ENCODE assay signal across 20 cellular contexts in genomic region chr16:85323230-85323960, GRCh38.
DNase-seq lines count a peak whose midpoint lies in the region; ATAC-seq and TF ChIP-seq lines count a peak whose summit lies in the region.
"Had no signal": no experiment of that assay in that cellular context is flagged by ENCODE, and none has a peak within 500 bp of the region (broad histone marks: within the 10 kb centered on the region; RNA-seq: fewer than 3 reads in every experiment).

No MANE protein-coding gene starts in this region.

- peaks cover 22% of the 10 kb centered on the region for H3K4me1 ChIP-seq in GM23338 (ENCODE audit: insufficient read depth)
- H3K4me1 ChIP-seq in adrenal gland (replicated peaks in 1 of 2): peaks cover 26 to 38% of the 10 kb centered on the region in 2 donors
- H3K4me1 ChIP-seq in right lobe of liver: peaks cover 0 to 20% (median 13%) of the 10 kb centered on the region in 4 donors
- H3K4me1 ChIP-seq in skeletal muscle tissue (ENCODE audit: control insufficient read depth in 3 of 3, insufficient read depth in 3 of 3, low read length in 3 of 3): peaks cover 31 to 37% (median 34%) of the 10 kb centered on the region in 3 donors
- no peaks in the 10 kb centered on the region; the same call in 1 of the 2 replicates for H3K4me1 ChIP-seq in Caco-2

- POLR2A ChIA-PET in Caco-2 (lab: Charles Lee): no interaction called here

- H3K9me3 ChIP-seq in adrenal gland (replicated peaks in 1 of 3): no peaks in the 10 kb centered on the region
- H3K9me3 ChIP-seq in right lobe of liver: no peaks in the 10 kb centered on the region
- no peaks in the 10 kb centered on the region for H3K9me3 ChIP-seq in skeletal muscle tissue (ENCODE audit: control insufficient read depth in 3 of 3, low read length in 3 of 3)
- no peaks in the 10 kb centered on the region for H3K9me3 ChIP-seq in Caco-2
- H3K9me3 ChIP-seq: HAP-1 had no signal

- H3K9ac ChIP-seq in skeletal muscle tissue (ENCODE audit: low read depth in 1 of 3, low read length in 3 of 3): no peak overlapping the region

- no peak overlapping the region for H2AFZ ChIP-seq in GM23338

- H3K4me3 Mint-ChIP-seq in GM23338: no peak overlapping the region
- no peak overlapping the region for H3K4me3 Mint-ChIP-seq in Caco-2 (ENCODE audit: unreplicated experiment)
- H3K4me3 Mint-ChIP-seq: activated CD8-positive, alpha-beta T cell treated with anti-CD3 and anti-CD28 coated beads, Interleukin-2, amount 10 ng/mL, durations not matched to agents 7 days and 5 days; activated naive CD8-positive, alpha-beta T cell; activated T-cell treated with anti-CD3 and anti-CD28 coated beads, Interleukin-2, amount 50 U/mL, for 4 hours; T-helper 1 cell treated with Interleukin-12 subunit alpha and Interleukin-12 subunit beta and Interleukin-4 antibody, amounts not matched to agents 30 μg/mL and 1 μg/mL, for 36 hours had no signal

- H3K4me2 ChIP-seq in GM23338: no peak overlapping the region

- no peaks in the 10 kb centered on the region for H3K27me3 ChIP-seq in GM23338 (ENCODE audit: insufficient read depth)
- H3K27me3 ChIP-seq in adrenal gland: no peaks in the 10 kb centered on the region
- no peaks in the 10 kb centered on the region for H3K27me3 ChIP-seq in right lobe of liver
- no peaks in the 10 kb centered on the region for H3K27me3 ChIP-seq in skeletal muscle tissue (ENCODE audit: control insufficient read depth in 3 of 3, insufficient read depth in 3 of 3, low read length in 3 of 3)
- H3K27me3 ChIP-seq in Caco-2 (replicated peaks; ENCODE audit: control insufficient read depth, insufficient read depth, low read length): no peaks in the 10 kb centered on the region

- H3K27ac Mint-ChIP-seq in GM23338 (0 out of 2 replicates have a peak overlapping the region, but pooled peaks have one; percentile 27), Caco-2 (ENCODE audit: unreplicated experiment) (no peak overlapping the region)
- H3K27ac Mint-ChIP-seq: activated CD8-positive, alpha-beta T cell treated with anti-CD3 and anti-CD28 coated beads, Interleukin-2, amount 10 ng/mL, durations not matched to agents 7 days and 5 days; activated naive CD8-positive, alpha-beta T cell; T-helper 1 cell treated with Interleukin-12 subunit alpha and Interleukin-12 subunit beta and Interleukin-4 antibody, amounts not matched to agents 30 μg/mL and 1 μg/mL, for 36 hours had no signal

- H3K9me2 ChIP-seq in GM23338 (ENCODE audit: insufficient read depth): no peaks in the 10 kb centered on the region

- ATAC-seq in GM23338: no peak
- no peak for ATAC-seq in right lobe of liver
- no peak for ATAC-seq in GM19328 (IDR thresholded peaks at IDR 0.05; ENCODE audit: unreplicated experiment)
- ATAC-seq: activated CD8-positive, alpha-beta T cell treated with anti-CD3 and anti-CD28 coated beads, Interleukin-2, amount 10 ng/mL, durations not matched to agents 7 days and 5 days; activated T-cell treated with anti-CD3 and anti-CD28 coated beads, Interleukin-2, amount 50 U/mL, for 4 hours had no signal

- H3K36me3 ChIP-seq in GM23338 (ENCODE audit: insufficient read depth) (no peaks in the 10 kb centered on the region), adrenal gland (replicated peaks in 1 of 2) (no peaks in the 10 kb centered on the region), right lobe of liver (no peaks in the 10 kb centered on the region), skeletal muscle tissue (ENCODE audit: control insufficient read depth in 3 of 3, insufficient read depth in 3 of 3, low read length in 3 of 3) (no peaks in the 10 kb centered on the region), Caco-2 (ENCODE audit: control insufficient read depth, insufficient read depth, low read length) (no peaks in the 10 kb centered on the region)
- H3K36me3 ChIP-seq: HAP-1 had no signal

- no peak overlapping the region for H3K27ac ChIP-seq in GM23338 (ENCODE audit: low read depth)
- H3K27ac ChIP-seq in adrenal gland: peak overlapping the region; percentile 80 to 96 (median 89)
- H3K27ac ChIP-seq in right lobe of liver: peak overlapping the region in 2 of 3 donors; percentile 84 to 89
- H3K27ac ChIP-seq in skeletal muscle tissue (ENCODE audit: low read depth, low read length): peak overlapping the region; percentile 64

- no peak for TF ChIP-seq POLR2A in adrenal gland (IDR thresholded peaks at IDR 0.05)
- TF ChIP-seq POLR2A in right lobe of liver (IDR thresholded peaks at IDR 0.05): no peak

- TF ChIP-seq CTCF in GM23338 (conservative IDR thresholded peaks at IDR 0.05; ENCODE audit: low read depth in 2 of 2): no peak
- no peak for TF ChIP-seq CTCF in adrenal gland (IDR thresholded peaks at IDR 0.05)
- no peak for TF ChIP-seq CTCF in right lobe of liver (IDR thresholded peaks at IDR 0.05)
- no peak for TF ChIP-seq CTCF in foreskin fibroblast (IDR thresholded peaks at IDR 0.05; ENCODE audit: low read depth, low read length)
- TF ChIP-seq CTCF in Caco-2 (IDR thresholded peaks at IDR 0.05; ENCODE audit: insufficient read depth in 1 of 2, low read depth in 1 of 2, low read length in 1 of 2, severe bottlenecking in 1 of 2, unreplicated experiment in 1 of 2): no peak

- H3K27me3 Mint-ChIP-seq in GM23338 (ENCODE audit: insufficient read depth, low read depth, poor library complexity) (peaks cover 16% of the 10 kb centered on the region), Caco-2 (ENCODE audit: insufficient read depth, unreplicated experiment) (no peaks in the 10 kb centered on the region)
- H3K27me3 Mint-ChIP-seq: activated naive CD8-positive, alpha-beta T cell had no signal

- peaks cover 6% of the 10 kb centered on the region; the same call in 1 of the 2 replicates for H3F3A ChIP-seq in GM23338 (replicated peaks; ENCODE audit: low read depth)

- DNase-seq in GM23338 (ENCODE audit: low spot score) (no peak), adrenal gland (peak in 2 of 7 donors; percentile 43 to 51), right lobe of liver (no peak), foreskin fibroblast (no peak), Caco-2 (no peak), cerebellar cortex (ENCODE audit: low spot score) (no peak)
- DNase-seq: activated CD8-positive, alpha-beta T cell treated with anti-CD3 and anti-CD28 coated beads, Interleukin-2, amount 10 ng/mL, durations not matched to agents 7 days and 5 days; activated T-cell treated with anti-CD3 and anti-CD28 coated beads, Interleukin-2, amount 50 U/mL, for 4 hours; caudate nucleus; effector memory CD4-positive, alpha-beta T cell; KG1; NCI-H2029; NCI-H446 treated with DMSO at 0.1 percent for 48 hours; occipital lobe; stimulated activated CD4-positive, alpha-beta T cell treated with anti-CD3 and anti-CD28 coated beads, Interleukin-2, amount 100 ng/mL, for 48 hours had no signal

- 73 to 79% (median 76%) methylated on average over 12 to 14 of the region's 14 CpGs for WGBS in adrenal gland, 4 donors
- 58% methylated on average over 7 of the region's 14 CpGs for WGBS in right lobe of liver (ENCODE audit: insufficient coverage, low coverage, low lambda C conversion rate, missing lambda C conversion rate)

- intact Hi-C loops in adrenal gland (cut with DNase I) (no loop called here), right lobe of liver (cut with DNase I) (no loop called here), Caco-2 (cut with micrococcal nuclease; ENCODE audit: unreplicated experiment) (no loop called here)

- no peak overlapping the region for H3K4me3 ChIP-seq in GM23338
- no peak overlapping the region for H3K4me3 ChIP-seq in adrenal gland
- H3K4me3 ChIP-seq in right lobe of liver: no peak overlapping the region
- peak overlapping the region in 1 of 3 donors; percentile 4 for H3K4me3 ChIP-seq in skeletal muscle tissue (ENCODE audit: low read length in 3 of 3)
- H3K4me3 ChIP-seq in foreskin fibroblast (ENCODE audit: low read depth in 1 of 2, low read length in 2 of 2): no peak overlapping the region
- H3K4me3 ChIP-seq in Caco-2 (ENCODE audit: low read depth, low read length): no peak overlapping the region
- H3K4me3 ChIP-seq: HAP-1 had no signal

- H3K9me3 Mint-ChIP-seq in GM23338 (peaks cover 3% of the 10 kb centered on the region; the same call in 1 of the 3 replicates), Caco-2 (ENCODE audit: unreplicated experiment) (no peaks in the 10 kb centered on the region)
- H3K9me3 Mint-ChIP-seq: activated T-cell treated with anti-CD3 and anti-CD28 coated beads, Interleukin-2, amount 50 U/mL, for 4 hours; T-helper 1 cell treated with Interleukin-12 subunit alpha and Interleukin-12 subunit beta and Interleukin-4 antibody, amounts not matched to agents 30 μg/mL and 1 μg/mL, for 36 hours had no signal

- H3K4me1 Mint-ChIP-seq in GM23338: peaks cover 30% of the 10 kb centered on the region
- H3K4me1 Mint-ChIP-seq in Caco-2 (ENCODE audit: low read depth, unreplicated experiment): no peaks in the 10 kb centered on the region

- BruUV-seq in Caco-2 (replicated peaks; lab: Mats Ljungman, UMichigan): no TSS peak

- CTCF ChIA-PET in Caco-2 (lab: Charles Lee): interaction anchor here (0.6 kb wide), 1 partner anchor 291 kb away, joined by 3 read pairs; no protein-coding TSS in a partner anchor

- no peaks in the 10 kb centered on the region for H4K20me1 ChIP-seq in GM23338 (replicated peaks; ENCODE audit: insufficient read depth)

- 0 out of 2 replicates have a peak, but pooled peaks cover 13% of the 10 kb centered on the region for H3K79me2 ChIP-seq in GM23338 (replicated peaks; ENCODE audit: insufficient read depth)

- H3K36me3 Mint-ChIP-seq in GM23338 (ENCODE audit: low read depth): peaks cover 7% of the 10 kb centered on the region; the same call in 2 of the 3 replicates
- H3K36me3 Mint-ChIP-seq in Caco-2 (ENCODE audit: insufficient read depth, unreplicated experiment): no peaks in the 10 kb centered on the region
- H3K36me3 Mint-ChIP-seq: activated naive CD8-positive, alpha-beta T cell had no signal

TF ChIP-seq in GM23338, 12 proteins besides CTCF, POLR2A, EP300 and RAD21:
- no peak for TF ChIP-seq NANOG (IDR thresholded peaks at IDR 0.05; ENCODE audit: borderline replicate concordance)
- no peak for TF ChIP-seq ETS1 (IDR thresholded peaks at IDR 0.05)
- TF ChIP-seq JUNB (IDR thresholded peaks at IDR 0.05; ENCODE audit: unreplicated experiment): no peak
- TF ChIP-seq POLR2AphosphoS5 (IDR thresholded peaks at IDR 0.05; ENCODE audit: low read depth): no peak
- no peak for TF ChIP-seq CREB1 (CRISPR knock-in tag; IDR thresholded peaks at IDR 0.05; ENCODE audit: low read depth)
